26 cellular contexts compared by ENCODE assay signal in genomic region chrX:148811236-148811635, GRCh38.
DNase-seq lines count a peak whose midpoint lies in the region; ATAC-seq and TF ChIP-seq lines count a peak whose summit lies in the region.
"Had no signal": no experiment of that assay in that cellular context is flagged by ENCODE, and none has a peak within 500 bp of the region (broad histone marks: within the 10 kb centered on the region; RNA-seq: fewer than 3 reads in every experiment).

No MANE protein-coding gene starts in this region.

- H3K36me3 Mint-ChIP-seq in progenitor cell of endocrine pancreas (ENCODE audit: insufficient read depth): no peaks in the 10 kb centered on the region
- H3K36me3 Mint-ChIP-seq: activated naive CD8-positive, alpha-beta T cell treated with anti-CD3 and anti-CD28 coated beads, Interleukin-2, amount 10 ng/mL, durations not matched to agents 7 days and 5 days; natural killer cell treated with Interleukin-12 subunit alpha and Interleukin-12 subunit beta and Interleukin-15 and Interleukin-18, amount 100 ng/mL, for 72 hours had no signal

- CTCF ChIA-PET in A673 (lab: Charles Lee): no interaction called here

- H3K27me3 ChIP-seq in A673 (replicated peaks; ENCODE audit: insufficient read depth, low read depth, low read length, poor library complexity): no peaks in the 10 kb centered on the region
- H3K27me3 ChIP-seq: colonic mucosa, pancreas, thyroid gland had no signal

- DNase-seq in GM03348 (ENCODE audit: low spot score): peak; percentile 23
- DNase-seq in amniotic epithelial cell (ENCODE audit: low read depth): peak; percentile 45
- DNase-seq in fibroblast of mammary gland (ENCODE audit: low read depth): peak; percentile 5
- no peak for DNase-seq in progenitor cell of endocrine pancreas (ENCODE audit: low spot score, unreplicated experiment)
- DNase-seq in A673 (ENCODE audit: low spot score): no peak
- no peak for DNase-seq in DMS114 treated with DMSO at 0.1 percent for 48 hours (lab: John Stamatoyannopoulos, UW; ENCODE audit: unreplicated experiment)
- DNase-seq: activated CD8-positive, alpha-beta memory T cell treated with anti-CD3 and anti-CD28 coated beads for 24 hours; activated effector memory CD4-positive, alpha-beta T cell treated with anti-CD3 and anti-CD28 coated beads, Interleukin-2, amount 50 U/mL, for 16 hours; activated naive CD8-positive, alpha-beta T cell treated with anti-CD3 and anti-CD28 coated beads, Interleukin-2, amount 10 ng/mL, durations not matched to agents 7 days and 5 days; colonic mucosa; effector memory CD4-positive, alpha-beta T cell; EL; erythroblast; left ventricle myocardium superior; NCI-H446 treated with DMSO at 0.1 percent for 48 hours; pancreas; stimulated activated CD4-positive, alpha-beta T cell treated with anti-CD3 and anti-CD28 coated beads, Interleukin-1b, Interleukin-23, amount 100 ng/mL, for 48 hours; stimulated activated CD8-positive, alpha-beta memory T cell treated with anti-CD3 and anti-CD28 coated beads, Interleukin-4, amount 100 ng/mL, for 48 hours; stimulated activated naive CD8-positive, alpha-beta T cell treated with anti-CD3 and anti-CD28 coated beads, Interleukin-15, amount 100 ng/mL, for 72 hours; T-helper 17 cell; thyroid gland had no signal

- H3K4me1 Mint-ChIP-seq in progenitor cell of endocrine pancreas (ENCODE audit: low read depth): peaks cover 14% of the 10 kb centered on the region
- H3K4me1 Mint-ChIP-seq: activated naive CD8-positive, alpha-beta T cell treated with anti-CD3 and anti-CD28 coated beads, Interleukin-2, amount 10 ng/mL, durations not matched to agents 7 days and 5 days; stimulated activated naive CD8-positive, alpha-beta T cell treated with anti-CD3 and anti-CD28 coated beads, Interleukin-15, amount 100 ng/mL, for 72 hours; T-helper 17 cell had no signal

- no peak for TF ChIP-seq CTCF in fibroblast of mammary gland (conservative IDR thresholded peaks at IDR 0.05; ENCODE audit: control insufficient read depth, insufficient read depth, low read depth, low read length)
- no peak for TF ChIP-seq CTCF in progenitor cell of endocrine pancreas (IDR thresholded peaks at IDR 0.05; ENCODE audit: unreplicated experiment)
- TF ChIP-seq CTCF in A673 (conservative IDR thresholded peaks at IDR 0.05; ENCODE audit: low read depth, low read length): no peak

- POLR2A ChIA-PET in A673 (lab: Charles Lee; ENCODE audit: low non-redundant PET): no interaction called here

- peaks cover 26% of the 10 kb centered on the region for H3K9me3 Mint-ChIP-seq in progenitor cell of endocrine pancreas (ENCODE audit: low read depth)
- H3K9me3 Mint-ChIP-seq: natural killer cell treated with Interleukin-12 subunit alpha and Interleukin-12 subunit beta and Interleukin-15 and Interleukin-18, amount 100 ng/mL, for 72 hours; stimulated activated naive CD8-positive, alpha-beta T cell treated with anti-CD3 and anti-CD28 coated beads, Interleukin-15, amount 100 ng/mL, for 72 hours had no signal

- no peak overlapping the region for H3K4me3 Mint-ChIP-seq in progenitor cell of endocrine pancreas (ENCODE audit: low read depth)
- H3K4me3 Mint-ChIP-seq: activated naive CD8-positive, alpha-beta T cell treated with anti-CD3 and anti-CD28 coated beads, Interleukin-2, amount 10 ng/mL, durations not matched to agents 7 days and 5 days; natural killer cell treated with Interleukin-12 subunit alpha and Interleukin-12 subunit beta and Interleukin-15 and Interleukin-18, amount 100 ng/mL, for 72 hours; stimulated activated naive CD8-positive, alpha-beta T cell treated with anti-CD3 and anti-CD28 coated beads, Interleukin-15, amount 100 ng/mL, for 72 hours; T-helper 17 cell had no signal

- peak overlapping the region; percentile 89 for H3K27ac Mint-ChIP-seq in progenitor cell of endocrine pancreas
- H3K27ac Mint-ChIP-seq: activated naive CD8-positive, alpha-beta T cell treated with anti-CD3 and anti-CD28 coated beads, Interleukin-2, amount 10 ng/mL, durations not matched to agents 7 days and 5 days; natural killer cell treated with Interleukin-12 subunit alpha and Interleukin-12 subunit beta and Interleukin-15 and Interleukin-18, amount 100 ng/mL, for 72 hours; stimulated activated naive CD8-positive, alpha-beta T cell treated with anti-CD3 and anti-CD28 coated beads, Interleukin-15, amount 100 ng/mL, for 72 hours; T-helper 17 cell had no signal

- no peak for ATAC-seq in HG02759 (IDR thresholded peaks at IDR 0.05; ENCODE audit: unreplicated experiment)
- ATAC-seq: left ventricle myocardium superior; natural killer cell treated with Interleukin-12 subunit alpha and Interleukin-12 subunit beta and Interleukin-15 and Interleukin-18, amount 100 ng/mL, for 72 hours; pancreas; SK-N-SH treated with all-trans-retinoic acid at 6 μM for 48 hours; stimulated activated naive CD8-positive, alpha-beta T cell treated with anti-CD3 and anti-CD28 coated beads, Interleukin-15, amount 100 ng/mL, for 72 hours; T-helper 17 cell had no signal

- H3K27ac ChIP-seq in A673 (ENCODE audit: low read depth, low read length, poor library complexity, severe bottlenecking): no peak overlapping the region
- H3K27ac ChIP-seq: colonic mucosa, KMS-11, pancreas, thyroid gland had no signal

- intact Hi-C loops in A673 (cut with micrococcal nuclease; ENCODE audit: unreplicated experiment): no loop called here

- no TSS peak for BruUV-seq in A673 (replicated peaks; lab: Mats Ljungman, UMichigan)

- H3K4me3 ChIP-seq in fibroblast of mammary gland (ENCODE audit: control insufficient read depth, low read depth, low read length) (no peak overlapping the region), A673 (ENCODE audit: low read depth, low read length, poor library complexity, severe bottlenecking) (no peak overlapping the region)
- H3K4me3 ChIP-seq: colonic mucosa, pancreas, smooth muscle cell, thyroid gland had no signal

- no peaks in the 10 kb centered on the region for H3K4me1 ChIP-seq in A673 (ENCODE audit: insufficient read depth, low read length, poor library complexity, severe bottlenecking)
- H3K4me1 ChIP-seq: colonic mucosa, pancreas, thyroid gland had no signal

- H3K9me3 ChIP-seq in A673 (ENCODE audit: low read depth, low read length, poor library complexity, severe bottlenecking): no peaks in the 10 kb centered on the region
- H3K9me3 ChIP-seq: colonic mucosa, pancreas, thyroid gland had no signal

- no peaks in the 10 kb centered on the region for H3K27me3 Mint-ChIP-seq in progenitor cell of endocrine pancreas
- H3K27me3 Mint-ChIP-seq: activated naive CD8-positive, alpha-beta T cell treated with anti-CD3 and anti-CD28 coated beads, Interleukin-2, amount 10 ng/mL, durations not matched to agents 7 days and 5 days; stimulated activated naive CD8-positive, alpha-beta T cell treated with anti-CD3 and anti-CD28 coated beads, Interleukin-15, amount 100 ng/mL, for 72 hours; T-helper 17 cell had no signal

- no peaks in the 10 kb centered on the region for H3K36me3 ChIP-seq in A673 (ENCODE audit: insufficient read depth, low read length, poor library complexity, severe bottlenecking)
- H3K36me3 ChIP-seq: colonic mucosa, pancreas, thyroid gland had no signal

Comparison
In these comparisons a context has a peak if more than half of its experiments do, and no peak if none do; other contexts are left out.
1. DNase-seq: peak in GM03348 (single experiment), amniotic epithelial cell (single experiment) and fibroblast of mammary gland (single experiment); none in progenitor cell of endocrine pancreas (single experiment), A673 (single experiment) and DMS114 treated with DMSO at 0.1 percent for 48 hours (single experiment).